In the genomic region with DNA sequence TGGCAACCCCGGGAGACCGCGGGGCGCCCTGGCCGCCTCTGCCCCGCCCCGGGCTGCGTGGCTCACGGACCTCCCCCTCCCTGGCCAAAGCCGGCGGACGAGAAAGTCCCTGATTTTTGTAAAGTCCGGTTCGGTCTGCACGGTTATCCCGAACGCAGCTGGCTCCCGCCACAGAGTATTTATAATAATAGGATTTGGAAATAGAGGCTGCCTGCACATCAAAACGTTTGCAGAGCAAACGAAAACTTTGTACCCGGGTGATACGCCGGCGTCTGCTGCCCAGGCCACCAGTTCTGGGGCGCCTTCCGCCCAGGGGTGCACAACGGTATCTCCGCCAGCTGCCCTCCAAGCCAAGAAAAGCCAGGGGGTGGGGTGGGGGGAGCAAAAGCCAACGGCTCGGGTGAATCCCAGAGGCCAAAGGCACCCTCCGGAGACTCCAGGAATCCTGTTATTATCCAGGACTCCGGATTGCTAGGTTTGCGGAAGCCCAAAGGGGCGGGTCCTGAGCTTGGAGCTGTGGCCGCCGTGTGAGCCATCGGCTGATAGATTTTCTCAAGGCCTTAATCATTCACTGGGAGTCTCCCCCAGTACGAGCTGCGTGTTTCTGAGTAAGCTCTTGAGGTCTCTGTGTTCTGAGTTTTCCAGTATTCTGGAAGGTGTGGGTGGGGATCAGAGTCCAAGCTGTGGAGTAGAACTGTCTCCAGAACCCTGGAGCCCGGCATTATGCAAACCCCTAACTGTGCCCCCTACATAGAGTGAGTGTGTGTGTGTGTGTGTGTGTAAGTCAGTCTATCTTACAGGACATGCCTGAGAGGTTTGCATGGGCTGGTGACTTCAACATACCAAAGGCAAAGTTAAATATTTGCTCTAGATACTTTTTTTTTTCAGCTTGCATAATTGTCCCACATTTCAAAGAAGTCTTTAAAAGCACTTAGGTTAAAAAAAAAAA, we compare ENCODE assay signal across 8 cellular contexts. TPM values are rescaled to one million over a fixed set of nuclear protein-coding genes. Genes with fewer than 3 reads are reported as not detected.
DNase-seq lines count a peak whose midpoint lies in the region; ATAC-seq lines count a peak whose summit lies in the region.

No MANE protein-coding gene starts in this region.

- in situ Hi-C loops in ACHN (cut with HindIII; ENCODE audit: low pct_ligation_motif_present, low pct_unique_long_range_greater_than_20kb, low sequenced_read_pairs) = loop anchor here (10.0 kb wide), 1 partner anchor 58 kb away; no protein-coding TSS in a partner anchor

- H3K9ac ChIP-seq in duodenal mucosa (ENCODE audit: low read depth in 1 of 2, low read length in 2 of 2) = peak overlapping the region; percentile 25 to 27

- peak overlapping the region; percentile 73 for H3K27ac ChIP-seq in duodenal mucosa (ENCODE audit: low read depth, low read length)

- H3K27ac Mint-ChIP-seq in activated naive CD4-positive, alpha-beta T cell treated with anti-CD3 and anti-CD28 coated beads, Interleukin-2, amount 10 ng/mL, durations not matched to agents 7 days and 5 days = no peak overlapping the region

- no peaks in the 10 kb centered on the region for H3K36me3 ChIP-seq in duodenal mucosa (ENCODE audit: control insufficient read depth in 1 of 2, insufficient read depth in 2 of 2, low read length in 2 of 2)

- H3K27me3 Mint-ChIP-seq in activated naive CD4-positive, alpha-beta T cell treated with anti-CD3 and anti-CD28 coated beads, Interleukin-2, amount 10 ng/mL, durations not matched to agents 7 days and 5 days = peaks cover 76% of the 10 kb centered on the region

- H3K4me3 ChIP-seq in duodenal mucosa (ENCODE audit: low read depth in 1 of 2, low read length in 2 of 2) = peak overlapping the region; percentile 65 to 71

- peak; percentile 92 for DNase-seq in ACHN
- peak; percentile 65 for DNase-seq in HS-5 (ENCODE audit: low read depth)
- peak; percentile 56 for DNase-seq in mucosa of gallbladder (ENCODE audit: low spot score)
- DNase-seq in activated naive CD4-positive, alpha-beta T cell treated with anti-CD3 and anti-CD28 coated beads, Interleukin-2, amount 10 ng/mL, durations not matched to agents 7 days and 5 days = no peak

- H3K9me3 Mint-ChIP-seq in activated naive CD4-positive, alpha-beta T cell treated with anti-CD3 and anti-CD28 coated beads, Interleukin-2, amount 10 ng/mL, durations not matched to agents 7 days and 5 days = no peaks in the 10 kb centered on the region

- peaks cover 0 to 4% of the 10 kb centered on the region in 2 donors for H3K27me3 ChIP-seq in duodenal mucosa (ENCODE audit: control insufficient read depth in 1 of 2, insufficient read depth in 2 of 2, low read length in 2 of 2)

- ATAC-seq in GM18511 (IDR thresholded peaks at IDR 0.05; ENCODE audit: unreplicated experiment) = no peak
- no peak for ATAC-seq in HG03097 (IDR thresholded peaks at IDR 0.05; ENCODE audit: low FRiP score, unreplicated experiment)
- ATAC-seq in GM18909 (IDR thresholded peaks at IDR 0.05; ENCODE audit: poor library complexity, unreplicated experiment) = no peak

- peaks cover 2% of the 10 kb centered on the region for H3K4me1 Mint-ChIP-seq in activated naive CD4-positive, alpha-beta T cell treated with anti-CD3 and anti-CD28 coated beads, Interleukin-2, amount 10 ng/mL, durations not matched to agents 7 days and 5 days

- H3K36me3 Mint-ChIP-seq in activated naive CD4-positive, alpha-beta T cell treated with anti-CD3 and anti-CD28 coated beads, Interleukin-2, amount 10 ng/mL, durations not matched to agents 7 days and 5 days = no peaks in the 10 kb centered on the region

- no peak overlapping the region for H3K4me3 Mint-ChIP-seq in activated naive CD4-positive, alpha-beta T cell treated with anti-CD3 and anti-CD28 coated beads, Interleukin-2, amount 10 ng/mL, durations not matched to agents 7 days and 5 days

- CTCF ChIA-PET in activated naive CD4-positive, alpha-beta T cell treated with anti-CD3 and anti-CD28 coated beads, Interleukin-2, amount 10 ng/mL, durations not matched to agents 7 days and 5 days (lab: Charles Lee) = no interaction called here

- no peaks in the 10 kb centered on the region for H3K9me3 ChIP-seq in duodenal mucosa (ENCODE audit: control insufficient read depth in 1 of 2, low read length in 2 of 2)

- H3K4me1 ChIP-seq in duodenal mucosa (ENCODE audit: control insufficient read depth in 1 of 2, insufficient read depth in 2 of 2, low read length in 2 of 2) = peaks cover 7 to 12% of the 10 kb centered on the region in 2 donors

RNA-seq across cellular contexts. Expression of gene SHANK2, which starts 0.7 kb away (rescaled TPM):
- total RNA-seq in mucosa of gallbladder = 18.0 TPM
